19 cellular contexts compared by ENCODE assay signal in the genomic region with DNA sequence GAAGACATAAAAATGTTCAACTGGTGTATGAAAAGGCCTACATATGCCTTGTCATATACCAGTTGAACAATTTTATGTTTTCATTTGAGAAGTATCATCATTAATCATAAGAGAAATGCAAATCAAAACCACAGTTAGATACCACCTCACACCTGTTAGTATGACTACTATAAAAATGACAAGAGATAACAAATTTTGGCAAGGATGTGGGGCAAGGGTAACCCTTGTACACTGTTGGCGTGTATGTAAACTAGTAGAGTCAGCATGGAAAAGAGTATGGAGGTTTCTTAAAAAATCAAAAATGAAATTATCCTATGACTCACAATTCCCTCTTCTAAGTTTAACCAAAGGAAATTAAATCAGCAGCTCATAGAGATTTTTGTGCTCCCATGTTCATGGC.
A peak's percentile ranks its signal among the peaks of the same experiment; 100 is the strongest.
DNase-seq lines count a peak whose midpoint lies in the region; ATAC-seq and TF ChIP-seq lines count a peak whose summit lies in the region.
"Had no signal": no experiment of that assay in that cellular context is flagged by ENCODE, and none has a peak within 500 bp of the region (broad histone marks: within the 10 kb centered on the region; RNA-seq: fewer than 3 reads in every experiment).

No MANE protein-coding gene starts in this region.

- intact Hi-C loops in body of pancreas (cut with DNase I) = no loop called here

- no peaks in the 10 kb centered on the region for H3K36me3 ChIP-seq in body of pancreas (replicated peaks in 1 of 2; ENCODE audit: insufficient read depth in 1 of 2, low read depth in 2 of 2)
- H3K36me3 ChIP-seq: HAP-1 had no signal

- peaks cover 0 to 9% of the 10 kb centered on the region in 2 donors for H3K9me3 Mint-ChIP-seq in activated naive CD4-positive, alpha-beta T cell treated with anti-CD3 and anti-CD28 coated beads, Interleukin-2, amount 50 U/mL, for 72 hours
- H3K9me3 Mint-ChIP-seq in stimulated activated effector memory CD8-positive, alpha-beta T cell treated with anti-CD3 and anti-CD28 coated beads, Interleukin-12 subunit alpha, Interleukin-12 subunit beta, amount 100 ng/mL, for 72 hours = peaks cover 4% of the 10 kb centered on the region
- no peaks in the 10 kb centered on the region for H3K9me3 Mint-ChIP-seq in type B pancreatic cell
- H3K9me3 Mint-ChIP-seq: CD4-positive, alpha-beta T cell had no signal

- H3K9me3 ChIP-seq in body of pancreas = no peaks in the 10 kb centered on the region
- H3K9me3 ChIP-seq: A549, Caco-2, HAP-1 had no signal

- no peak overlapping the region for H3K27ac ChIP-seq in body of pancreas
- H3K27ac ChIP-seq: 22Rv1, A549, C4-2B, GM23248 had no signal

- H3K36me3 Mint-ChIP-seq in activated naive CD4-positive, alpha-beta T cell treated with anti-CD3 and anti-CD28 coated beads, Interleukin-2, amount 50 U/mL, for 72 hours = no peaks in the 10 kb centered on the region
- H3K36me3 Mint-ChIP-seq in stimulated activated effector memory CD8-positive, alpha-beta T cell treated with anti-CD3 and anti-CD28 coated beads, Interleukin-12 subunit alpha, Interleukin-12 subunit beta, amount 100 ng/mL, for 72 hours = no peaks in the 10 kb centered on the region
- H3K36me3 Mint-ChIP-seq in type B pancreatic cell = no peaks in the 10 kb centered on the region

- 69 to 71% methylated on average over 1 of the region's 1 CpG for WGBS in body of pancreas, 2 donors

- no peaks in the 10 kb centered on the region for H3K4me1 ChIP-seq in body of pancreas
- H3K4me1 ChIP-seq: A549, Caco-2, HAP-1 had no signal

- H3K27me3 Mint-ChIP-seq in type B pancreatic cell = no peaks in the 10 kb centered on the region
- H3K27me3 Mint-ChIP-seq: CD4-positive, alpha-beta T cell had no signal

- H3K27me3 ChIP-seq in body of pancreas = no peaks in the 10 kb centered on the region

- ATAC-seq in activated CD4-positive, CD25-positive, alpha-beta regulatory T cell treated with anti-CD3 and anti-CD28 coated beads, Interleukin-2, amount 50 U/mL, for 24 hours = peak; percentile 81 to 87
- peak; percentile 39 to 89 for ATAC-seq in activated naive CD4-positive, alpha-beta T cell treated with anti-CD3 and anti-CD28 coated beads, Interleukin-2, amount 50 U/mL, for 72 hours
- peak; percentile 87 for ATAC-seq in stimulated activated effector memory CD8-positive, alpha-beta T cell treated with anti-CD3 and anti-CD28 coated beads, Interleukin-12 subunit alpha, Interleukin-12 subunit beta, amount 100 ng/mL, for 72 hours
- no peak for ATAC-seq in body of pancreas
- ATAC-seq: A549 had no signal

- no peak for TF ChIP-seq POLR2A in body of pancreas (IDR thresholded peaks at IDR 0.05)

- no peak for TF ChIP-seq CTCF in type B pancreatic cell (conservative IDR thresholded peaks at IDR 0.05)
- TF ChIP-seq CTCF in body of pancreas (IDR thresholded peaks at IDR 0.05) = no peak

- DNase-seq in activated CD4-positive, CD25-positive, alpha-beta regulatory T cell treated with anti-CD3 and anti-CD28 coated beads, Interleukin-2, amount 50 U/mL, for 72 hours = no peak
- DNase-seq in activated naive CD4-positive, alpha-beta T cell treated with anti-CD3 and anti-CD28 coated beads, Interleukin-2, amount 50 U/mL, for 72 hours (ENCODE audit: low spot score in 2 of 2) = no peak
- no peak for DNase-seq in activated naive CD4-positive, alpha-beta T cell treated with Interleukin-2 at 50 U/mL for 16 hours
- DNase-seq in LHCN-M2 (ENCODE audit: low read depth) = peak; percentile 0
- no peak for DNase-seq in stimulated activated effector memory CD8-positive, alpha-beta T cell treated with anti-CD3 and anti-CD28 coated beads, Interleukin-12 subunit alpha, Interleukin-12 subunit beta, amount 100 ng/mL, for 72 hours (ENCODE audit: low spot score in 2 of 2)
- DNase-seq in type B pancreatic cell (ENCODE audit: extremely low spot score, unreplicated experiment) = no peak
- DNase-seq in body of pancreas = no peak
- DNase-seq: AML-193; Caco-2; CD4-positive, alpha-beta T cell; DMS153; DMS79; GDM1; GM23248 had no signal

- no peak overlapping the region for H3K4me3 ChIP-seq in body of pancreas
- H3K4me3 ChIP-seq: A549, GM23248, HAP-1 had no signal

- no peak overlapping the region for H3K27ac Mint-ChIP-seq in activated naive CD4-positive, alpha-beta T cell treated with anti-CD3 and anti-CD28 coated beads, Interleukin-2, amount 50 U/mL, for 72 hours
- H3K27ac Mint-ChIP-seq in stimulated activated effector memory CD8-positive, alpha-beta T cell treated with anti-CD3 and anti-CD28 coated beads, Interleukin-12 subunit alpha, Interleukin-12 subunit beta, amount 100 ng/mL, for 72 hours = no peak overlapping the region
- no peak overlapping the region for H3K27ac Mint-ChIP-seq in type B pancreatic cell
- H3K27ac Mint-ChIP-seq: CD4-positive, alpha-beta T cell had no signal

- no peaks in the 10 kb centered on the region for H3K4me1 Mint-ChIP-seq in stimulated activated effector memory CD8-positive, alpha-beta T cell treated with anti-CD3 and anti-CD28 coated beads, Interleukin-12 subunit alpha, Interleukin-12 subunit beta, amount 100 ng/mL, for 72 hours
- H3K4me1 Mint-ChIP-seq in type B pancreatic cell (ENCODE audit: unreplicated experiment) = no peaks in the 10 kb centered on the region

- H3K4me3 Mint-ChIP-seq in stimulated activated effector memory CD8-positive, alpha-beta T cell treated with anti-CD3 and anti-CD28 coated beads, Interleukin-12 subunit alpha, Interleukin-12 subunit beta, amount 100 ng/mL, for 72 hours = no peak overlapping the region
- no peak overlapping the region for H3K4me3 Mint-ChIP-seq in type B pancreatic cell
- H3K4me3 Mint-ChIP-seq: CD4-positive, alpha-beta T cell had no signal
